ENCODE assay signal across 1 cellular context in the genomic region with DNA sequence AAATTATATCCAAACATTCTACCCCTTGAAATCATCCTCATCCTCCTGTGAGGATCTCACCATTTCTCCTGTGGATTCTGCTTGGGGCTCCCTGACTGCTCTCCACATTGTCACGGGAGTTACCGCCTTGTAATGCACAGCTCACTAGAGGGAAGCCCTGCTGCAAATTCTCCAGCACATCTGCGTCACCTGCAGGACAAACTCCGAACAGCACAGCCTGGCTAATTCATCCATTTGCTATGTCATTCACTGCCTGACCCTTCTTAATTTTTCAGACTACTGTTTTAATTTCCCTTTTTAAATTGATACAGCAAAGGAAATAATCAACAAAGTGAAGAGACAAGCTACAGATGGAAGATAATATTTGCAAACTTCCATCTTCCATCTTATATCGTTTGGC.
TF ChIP-seq lines count a peak whose summit lies in the region.

No MANE protein-coding gene starts in this region.

TF ChIP-seq in SK-N-SH treated with all-trans-retinoic acid at 6 μM for 48 hours, 23 proteins besides CTCF, POLR2A, EP300 and RAD21 (continued from another document):
- TF ChIP-seq TCF4 (CRISPR knock-in tag; IDR thresholded peaks at IDR 0.05; ENCODE audit: borderline replicate concordance) (no peak), ZFP30 (CRISPR knock-in tag; IDR thresholded peaks at IDR 0.05) (no peak), GLIS3 (CRISPR knock-in tag; IDR thresholded peaks at IDR 0.05) (no peak), BACH2 (CRISPR knock-in tag; IDR thresholded peaks at IDR 0.05; ENCODE audit: borderline replicate concordance) (no peak), ARNTL (CRISPR knock-in tag; IDR thresholded peaks at IDR 0.05; ENCODE audit: borderline replicate concordance, low read depth) (no peak), PPARA (CRISPR knock-in tag; IDR thresholded peaks at IDR 0.05; ENCODE audit: borderline replicate concordance) (no peak)
- TF ChIP-seq, protein P1, sequence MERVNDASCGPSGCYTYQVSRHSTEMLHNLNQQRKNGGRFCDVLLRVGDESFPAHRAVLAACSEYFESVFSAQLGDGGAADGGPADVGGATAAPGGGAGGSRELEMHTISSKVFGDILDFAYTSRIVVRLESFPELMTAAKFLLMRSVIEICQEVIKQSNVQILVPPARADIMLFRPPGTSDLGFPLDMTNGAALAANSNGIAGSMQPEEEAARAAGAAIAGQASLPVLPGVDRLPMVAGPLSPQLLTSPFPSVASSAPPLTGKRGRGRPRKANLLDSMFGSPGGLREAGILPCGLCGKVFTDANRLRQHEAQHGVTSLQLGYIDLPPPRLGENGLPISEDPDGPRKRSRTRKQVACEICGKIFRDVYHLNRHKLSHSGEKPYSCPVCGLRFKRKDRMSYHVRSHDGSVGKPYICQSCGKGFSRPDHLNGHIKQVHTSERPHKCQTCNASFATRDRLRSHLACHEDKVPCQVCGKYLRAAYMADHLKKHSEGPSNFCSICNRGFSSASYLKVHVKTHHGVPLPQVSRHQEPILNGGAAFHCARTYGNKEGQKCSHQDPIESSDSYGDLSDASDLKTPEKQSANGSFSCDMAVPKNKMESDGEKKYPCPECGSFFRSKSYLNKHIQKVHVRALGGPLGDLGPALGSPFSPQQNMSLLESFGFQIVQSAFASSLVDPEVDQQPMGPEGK (CRISPR knock-in tag; IDR thresholded peaks at IDR 0.05; ENCODE audit: borderline replicate concordance) = no peak
- TF ChIP-seq, protein P2, sequence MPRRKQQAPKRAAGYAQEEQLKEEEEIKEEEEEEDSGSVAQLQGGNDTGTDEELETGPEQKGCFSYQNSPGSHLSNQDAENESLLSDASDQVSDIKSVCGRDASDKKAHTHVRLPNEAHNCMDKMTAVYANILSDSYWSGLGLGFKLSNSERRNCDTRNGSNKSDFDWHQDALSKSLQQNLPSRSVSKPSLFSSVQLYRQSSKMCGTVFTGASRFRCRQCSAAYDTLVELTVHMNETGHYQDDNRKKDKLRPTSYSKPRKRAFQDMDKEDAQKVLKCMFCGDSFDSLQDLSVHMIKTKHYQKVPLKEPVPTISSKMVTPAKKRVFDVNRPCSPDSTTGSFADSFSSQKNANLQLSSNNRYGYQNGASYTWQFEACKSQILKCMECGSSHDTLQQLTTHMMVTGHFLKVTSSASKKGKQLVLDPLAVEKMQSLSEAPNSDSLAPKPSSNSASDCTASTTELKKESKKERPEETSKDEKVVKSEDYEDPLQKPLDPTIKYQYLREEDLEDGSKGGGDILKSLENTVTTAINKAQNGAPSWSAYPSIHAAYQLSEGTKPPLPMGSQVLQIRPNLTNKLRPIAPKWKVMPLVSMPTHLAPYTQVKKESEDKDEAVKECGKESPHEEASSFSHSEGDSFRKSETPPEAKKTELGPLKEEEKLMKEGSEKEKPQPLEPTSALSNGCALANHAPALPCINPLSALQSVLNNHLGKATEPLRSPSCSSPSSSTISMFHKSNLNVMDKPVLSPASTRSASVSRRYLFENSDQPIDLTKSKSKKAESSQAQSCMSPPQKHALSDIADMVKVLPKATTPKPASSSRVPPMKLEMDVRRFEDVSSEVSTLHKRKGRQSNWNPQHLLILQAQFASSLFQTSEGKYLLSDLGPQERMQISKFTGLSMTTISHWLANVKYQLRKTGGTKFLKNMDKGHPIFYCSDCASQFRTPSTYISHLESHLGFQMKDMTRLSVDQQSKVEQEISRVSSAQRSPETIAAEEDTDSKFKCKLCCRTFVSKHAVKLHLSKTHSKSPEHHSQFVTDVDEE (CRISPR knock-in tag; IDR thresholded peaks at IDR 0.05) = no peak
